In the genomic region with DNA sequence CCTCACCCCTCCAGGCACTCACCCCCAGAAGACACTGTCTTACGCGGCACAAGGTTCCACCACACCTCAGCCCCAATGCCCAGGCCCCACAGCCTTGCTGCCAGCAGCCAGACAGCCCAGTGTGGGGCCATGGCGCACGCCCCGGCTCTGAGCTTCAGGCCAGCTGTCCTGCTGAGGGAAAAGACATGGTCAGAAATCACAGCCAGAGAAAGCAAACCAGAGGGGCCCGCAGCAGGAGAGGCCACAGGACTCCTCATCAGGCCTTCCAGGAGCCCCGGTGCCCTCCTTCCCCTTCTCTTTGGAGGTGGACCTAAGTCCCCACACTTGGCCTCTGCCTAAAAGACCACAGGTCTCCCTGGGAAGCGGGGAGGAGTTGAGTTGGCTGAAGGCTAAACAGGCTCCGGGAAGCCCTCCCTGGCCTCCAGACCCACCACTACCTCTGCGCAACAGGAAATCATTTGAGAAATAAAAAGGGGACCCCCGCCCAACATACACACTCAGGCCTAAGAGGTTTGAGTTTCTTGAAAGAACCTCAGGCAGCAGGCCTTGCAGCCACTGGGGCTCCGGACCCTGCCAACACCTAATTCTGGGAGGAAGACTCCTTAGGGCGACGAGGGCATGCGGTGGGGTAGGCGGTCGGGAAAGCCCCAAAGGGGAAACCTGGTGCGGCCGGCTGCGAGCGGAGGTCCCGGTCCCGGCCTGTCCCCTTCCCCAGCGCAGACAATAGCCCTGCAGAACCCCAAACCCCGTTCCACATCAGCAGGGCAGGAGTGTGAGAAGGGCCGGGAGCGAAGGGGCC, we compare ENCODE assay signal across 8 cellular contexts. TPM values are rescaled to one million over a fixed set of nuclear protein-coding genes. Genes with fewer than 3 reads are reported as not detected.
DNase-seq lines count a peak whose midpoint lies in the region; ATAC-seq and TF ChIP-seq lines count a peak whose summit lies in the region.

No MANE protein-coding gene starts in this region.

- H3K27me3 Mint-ChIP-seq in CD8-positive, alpha-beta T cell (ENCODE audit: low read depth) = no peaks in the 10 kb centered on the region
- H3K27me3 Mint-ChIP-seq in activated T-cell treated with anti-CD3 and anti-CD28 coated beads, Interleukin-2, amount 50 U/mL, for 72 hours (ENCODE audit: low read depth) = peaks cover 7% of the 10 kb centered on the region

- ATAC-seq in CD8-positive, alpha-beta T cell = no peak
- ATAC-seq in activated T-cell treated with anti-CD3 and anti-CD28 coated beads, Interleukin-2, amount 50 U/mL, for 72 hours (replicated peaks in 1 of 2) = peak in 1 of 2 donors; percentile 23
- no peak for ATAC-seq in gastroesophageal sphincter
- no peak for ATAC-seq in gastrocnemius medialis

- 0 to 40% methylated on average over 1 of the region's 27 CpGs for WGBS in gastroesophageal sphincter (ENCODE audit: low coverage in 1 of 2), 2 donors

- no peaks in the 10 kb centered on the region for H3K9me3 Mint-ChIP-seq in CD8-positive, alpha-beta T cell
- H3K9me3 Mint-ChIP-seq in activated T-cell treated with anti-CD3 and anti-CD28 coated beads, Interleukin-2, amount 50 U/mL, for 72 hours = no peaks in the 10 kb centered on the region

- H3K4me3 ChIP-seq in CD8-positive, alpha-beta T cell (ENCODE audit: low read depth, low read length) = peak overlapping the region; percentile 83
- peak overlapping the region; percentile 68 for H3K4me3 ChIP-seq in HFF-Myc (replicated peaks; ENCODE audit: low read depth, low read length)
- peak overlapping the region; percentile 74 to 99 for H3K4me3 ChIP-seq in gastroesophageal sphincter
- H3K4me3 ChIP-seq in gastrocnemius medialis = peak overlapping the region; percentile 74 to 95 (median 80)

- TF ChIP-seq POLR2A in gastroesophageal sphincter (IDR thresholded peaks at IDR 0.05) (no peak), gastrocnemius medialis (IDR thresholded peaks at IDR 0.05) (no peak)

- intact Hi-C loops in CD8-positive, alpha-beta T cell (cut with DNase I, micrococcal nuclease) = no loop called here
- intact Hi-C loops in gastrocnemius medialis (cut with DNase I; ENCODE audit: low total_unique reads) = loop anchor here (2.0 kb wide), 1 partner anchor 39 kb away; no protein-coding TSS in a partner anchor

- H3K27me3 ChIP-seq in CD8-positive, alpha-beta T cell (ENCODE audit: insufficient read depth, low read length) = no peaks in the 10 kb centered on the region
- H3K27me3 ChIP-seq in gastroesophageal sphincter = no peaks in the 10 kb centered on the region
- H3K27me3 ChIP-seq in gastrocnemius medialis = no peaks in the 10 kb centered on the region

- H3K4me1 Mint-ChIP-seq in CD8-positive, alpha-beta T cell (ENCODE audit: low read depth) = peaks cover 43% of the 10 kb centered on the region
- H3K4me1 Mint-ChIP-seq in activated T-cell treated with anti-CD3 and anti-CD28 coated beads, Interleukin-2, amount 50 U/mL, for 72 hours (ENCODE audit: low read depth) = peaks cover 29% of the 10 kb centered on the region

- no peak for TF ChIP-seq CTCF in CD8-positive, alpha-beta T cell (IDR thresholded peaks at IDR 0.05)
- TF ChIP-seq CTCF in HFF-Myc (IDR thresholded peaks at IDR 0.05; ENCODE audit: low read depth, low read length, missing control alignments) (no peak), gastroesophageal sphincter (IDR thresholded peaks at IDR 0.05) (no peak), gastrocnemius medialis (IDR thresholded peaks at IDR 0.05 in 4 of 5, conservative IDR thresholded peaks at IDR 0.05 in 1 of 5) (no peak)

- DNase-seq in CD8-positive, alpha-beta T cell = peak in 1 of 7 experiments; percentile 57
- DNase-seq in HFF-Myc (ENCODE audit: extremely low read depth, low read depth) (no peak), gastrocnemius medialis (no peak), NCI-H1092 (lab: John Stamatoyannopoulos, UW) (no peak), HK-2 (ENCODE audit: unreplicated experiment) (no peak), ureter (ENCODE audit: low spot score) (no peak)
- peak in 1 of 2 donors; percentile 56 for DNase-seq in activated T-cell treated with anti-CD3 and anti-CD28 coated beads, Interleukin-2, amount 50 U/mL, for 72 hours

- in situ Hi-C loops in gastrocnemius medialis (cut with MboI; ENCODE audit: low sequenced_read_pairs in 4 of 4) = no loop called here

- CTCF ChIA-PET in CD8-positive, alpha-beta T cell (lab: Charles Lee) = interaction anchor here (0.7 to 26.7 kb wide), 14 partner anchors 10 to 340 kb away, joined by 3 to 651 read pairs (median 4); a partner anchor contains a TSS

- peak overlapping the region; percentile 60 for H3K27ac ChIP-seq in CD8-positive, alpha-beta T cell (ENCODE audit: low read depth, low read length)
- peak overlapping the region; percentile 96 to 100 (median 100) for H3K27ac ChIP-seq in gastroesophageal sphincter
- H3K27ac ChIP-seq in gastrocnemius medialis = peak overlapping the region; percentile 86 to 90 (median 87)

- H3K4me1 ChIP-seq in CD8-positive, alpha-beta T cell (ENCODE audit: insufficient read depth, low read length) = peaks cover 33% of the 10 kb centered on the region
- H3K4me1 ChIP-seq in gastroesophageal sphincter = peaks cover 0 to 73% (median 25%) of the 10 kb centered on the region in 3 donors
- peaks cover 18 to 22% of the 10 kb centered on the region in 2 donors for H3K4me1 ChIP-seq in gastrocnemius medialis

- no peak for TF ChIP-seq EP300 in gastroesophageal sphincter (IDR thresholded peaks at IDR 0.05)

- H3K9me3 ChIP-seq in CD8-positive, alpha-beta T cell (ENCODE audit: low read length) = no peaks in the 10 kb centered on the region
- H3K9me3 ChIP-seq in gastroesophageal sphincter (no peaks in the 10 kb centered on the region), gastrocnemius medialis (no peaks in the 10 kb centered on the region)

- POLR2A ChIA-PET in CD8-positive, alpha-beta T cell (lab: Charles Lee) = interaction anchor here (0.6 to 3.9 kb wide), 12 partner anchors 10 to 95 kb away, joined by 3 to 28 read pairs (median 6); a partner anchor contains a TSS

- peaks cover 40% of the 10 kb centered on the region for H3K36me3 Mint-ChIP-seq in CD8-positive, alpha-beta T cell
- peaks cover 2 to 4% of the 10 kb centered on the region in 2 donors for H3K36me3 Mint-ChIP-seq in activated T-cell treated with anti-CD3 and anti-CD28 coated beads, Interleukin-2, amount 50 U/mL, for 72 hours (ENCODE audit: insufficient read depth in 2 of 2)

- H3K27ac Mint-ChIP-seq in CD8-positive, alpha-beta T cell = peak overlapping the region; percentile 84
- peak overlapping the region; percentile 90 for H3K27ac Mint-ChIP-seq in activated T-cell treated with anti-CD3 and anti-CD28 coated beads, Interleukin-2, amount 50 U/mL, for 72 hours

- peak overlapping the region; percentile 86 for H3K4me3 Mint-ChIP-seq in CD8-positive, alpha-beta T cell
- peak overlapping the region; percentile 89 for H3K4me3 Mint-ChIP-seq in activated T-cell treated with anti-CD3 and anti-CD28 coated beads, Interleukin-2, amount 50 U/mL, for 72 hours

- H3K36me3 ChIP-seq in CD8-positive, alpha-beta T cell (ENCODE audit: insufficient read depth, low read length) = peaks cover 26% of the 10 kb centered on the region
- H3K36me3 ChIP-seq in gastroesophageal sphincter (peaks cover 0 to 48% of the 10 kb centered on the region in 2 donors), gastrocnemius medialis (peaks cover 0 to 26% of the 10 kb centered on the region in 2 donors)

RNA-seq across cellular contexts. Expression of a gene that starts 1.9 kb away (rescaled TPM):
- total RNA-seq in CD8-positive, alpha-beta T cell = 10 to 100 TPM; 40.0 to 45.7 TPM
- 10 to 100 TPM; 16.0 to 22.2 TPM for total RNA-seq in activated T-cell treated with anti-CD3 and anti-CD28 coated beads, Interleukin-2, amount 50 U/mL, for 72 hours
- total RNA-seq in gastroesophageal sphincter (10 to 100 TPM; 58.7 to 66.6 (median 62.8) TPM), gastrocnemius medialis (1 to 10 TPM; 3.2 to 8.6 (median 6.5) TPM), ureter (58.0 TPM)

RNA-seq across cellular contexts. Expression of a gene that starts 10.1 kb away (rescaled TPM):
- total RNA-seq in CD8-positive, alpha-beta T cell = 10 to 100 TPM; 13.9 to 16.4 TPM
- total RNA-seq in activated T-cell treated with anti-CD3 and anti-CD28 coated beads, Interleukin-2, amount 50 U/mL, for 72 hours = 10 to 100 TPM; 16.5 to 17.2 TPM
- 10 to 100 TPM; 13.3 to 20.4 (median 17.1) TPM for total RNA-seq in gastroesophageal sphincter
- total RNA-seq in gastrocnemius medialis = 10 to 100 TPM; 25.8 to 50.6 (median 43.8) TPM
- 13.0 TPM for total RNA-seq in ureter

RNA-seq across cellular contexts. Expression of a gene that starts 24.1 kb away (rescaled TPM):
- 1 to 10 TPM; 5.7 to 6.5 TPM for total RNA-seq in CD8-positive, alpha-beta T cell
- 1 to 10 TPM; 4.4 to 5.7 TPM for total RNA-seq in activated T-cell treated with anti-CD3 and anti-CD28 coated beads, Interleukin-2, amount 50 U/mL, for 72 hours
- total RNA-seq in gastroesophageal sphincter (1 to 10 TPM; 1.2 to 4.9 (median 3.1) TPM), gastrocnemius medialis (1,000 to 10,000 TPM in 2 of 4 donors, 100 to 1,000 TPM in 2; 642 to 1,565 (median 923) TPM), ureter (10.2 TPM)

RNA-seq across cellular contexts. Expression of a gene that starts 51.9 kb away (rescaled TPM):
- 10 to 100 TPM; 40.1 to 41.8 TPM for total RNA-seq in CD8-positive, alpha-beta T cell
- 10 to 100 TPM; 20.7 to 27.9 TPM for total RNA-seq in activated T-cell treated with anti-CD3 and anti-CD28 coated beads, Interleukin-2, amount 50 U/mL, for 72 hours
- total RNA-seq in gastroesophageal sphincter (10 to 100 TPM; 10.4 to 21.6 (median 18.9) TPM), gastrocnemius medialis (1 to 10 TPM; 3.3 to 9.8 (median 8.6) TPM), ureter (18.9 TPM)

Comparison
In these comparisons a context has a peak if more than half of its experiments do, and no peak if none do; other contexts are left out.
1. RNA of a gene that starts 24.1 kb away (total RNA-seq): 642 to 1,565 TPM in gastrocnemius medialis; 10.2 TPM in ureter (single experiment), 5.7 to 6.5 TPM in CD8-positive, alpha-beta T cell, 4.4 to 5.7 TPM in activated T-cell treated with anti-CD3 and anti-CD28 coated beads, Interleukin-2, amount 50 U/mL, for 72 hours and 1.2 to 4.9 TPM in gastroesophageal sphincter; every median in the first group is over 10 times any median in the second.
2. Peak in every context shown above with its lines, with median percentiles within 50 percentile points of each other: H3K27ac ChIP-seq and H3K4me3 ChIP-seq.